Comparison of ENCODE assay signal across 8 cellular contexts in genomic region chr7:76314042-76314721, GRCh38. TPM values are rescaled to one million over a fixed set of nuclear protein-coding genes. Genes with fewer than 3 reads are reported as not detected.
A peak's percentile ranks its signal among the peaks of the same experiment; 100 is the strongest.
DNase-seq lines count a peak whose midpoint lies in the region; ATAC-seq and TF ChIP-seq lines count a peak whose summit lies in the region.

No MANE protein-coding gene starts in this region.

- TF ChIP-seq CTCF in OCI-LY1 (IDR thresholded peaks at IDR 0.05; ENCODE audit: low read length) (peak; percentile 100), epithelial cell of esophagus (IDR thresholded peaks at IDR 0.05; ENCODE audit: insufficient read depth, low read depth, low read length, missing control alignments) (peak; percentile 98)

- no peak overlapping the region for H3K9ac ChIP-seq in OCI-LY1 (ENCODE audit: low read length)

- no peak overlapping the region for H2AFZ ChIP-seq in OCI-LY1 (ENCODE audit: low read length)

- H3K36me3 ChIP-seq in OCI-LY1 (ENCODE audit: insufficient read depth, low read length): no peaks in the 10 kb centered on the region

- in situ Hi-C loops in KBM-7 (cut with MboI; ENCODE audit: low pct_unique_long_range_greater_than_20kb, low sequenced_read_pairs): no loop called here

- DNase-seq in COLO829 (ENCODE audit: low spot score) (peak; percentile 91), KBM-7 (peak; percentile 98), epithelial cell of esophagus (ENCODE audit: low read depth) (peak; percentile 92), myocyte (ENCODE audit: low read depth) (peak; percentile 96)
- peak; percentile 99 for DNase-seq in activated CD8-positive, alpha-beta memory T cell treated with anti-CD3 and anti-CD28 coated beads, Interleukin-2, amount 50 U/mL, for 48 hours
- DNase-seq in stimulated activated CD8-positive, alpha-beta memory T cell treated with anti-CD3 and anti-CD28 coated beads, Interleukin-7, amount 100 ng/mL, for 24 hours (ENCODE audit: low read depth): peak; percentile 95

- no peak overlapping the region for H3K4me3 ChIP-seq in OCI-LY1 (ENCODE audit: low read depth, low read length, poor library complexity, severe bottlenecking)
- no peak overlapping the region for H3K4me3 ChIP-seq in epithelial cell of esophagus (ENCODE audit: low read length)

- H3K4me2 ChIP-seq in OCI-LY1 (ENCODE audit: low read length): no peak overlapping the region; the same call in 1 of the 2 replicates

- ATAC-seq in GM21526 (IDR thresholded peaks at IDR 0.05; ENCODE audit: low FRiP score, unreplicated experiment): peak; percentile 42

- no peaks in the 10 kb centered on the region for H4K20me1 ChIP-seq in OCI-LY1 (ENCODE audit: insufficient read depth, low read length)

- no peak overlapping the region for H3K27ac ChIP-seq in OCI-LY1 (ENCODE audit: low read depth, low read length, poor library complexity, severe bottlenecking)

- H3F3A ChIP-seq in OCI-LY1 (ENCODE audit: insufficient read depth, low read length): 0 out of 2 replicates have a peak, but pooled peaks cover 1% of the 10 kb centered on the region

- no peaks in the 10 kb centered on the region for H3K79me2 ChIP-seq in OCI-LY1 (ENCODE audit: insufficient read depth, low read length)

- no peaks in the 10 kb centered on the region for H3K9me3 ChIP-seq in OCI-LY1 (ENCODE audit: low read length)

- H3K4me1 ChIP-seq in OCI-LY1 (ENCODE audit: insufficient read depth, low read length, severe bottlenecking): peaks cover 19% of the 10 kb centered on the region

- H3K9me2 ChIP-seq in OCI-LY1 (ENCODE audit: low read depth, low read length): no peaks in the 10 kb centered on the region

- no peaks in the 10 kb centered on the region for H3K27me3 ChIP-seq in OCI-LY1 (ENCODE audit: insufficient read depth, low read length)

RNA-seq across cellular contexts. Expression of gene HSPB1, which starts 11.7 kb away (rescaled TPM):
- total RNA-seq in myocyte: 702 and 809 TPM in 2 replicates
- polyA plus RNA-seq in myocyte (2012): 2,326 TPM

RNA-seq across cellular contexts. Expression of gene YWHAG, which starts 44.6 kb away (rescaled TPM):
- total RNA-seq in myocyte: 258 and 294 TPM in 2 replicates
- polyA plus RNA-seq in myocyte (2012): 330 TPM
